19 cellular contexts compared by ENCODE assay signal in genomic region chr9:125617087-125617486, GRCh38.
"Had no signal": no experiment of that assay in that cellular context is flagged by ENCODE, and none has a peak within 500 bp of the region (broad histone marks: within the 10 kb centered on the region; RNA-seq: fewer than 3 reads in every experiment).

No MANE protein-coding gene starts in this region.

- H3K27me3 ChIP-seq: dorsolateral prefrontal cortex, stomach, testis, tibial artery had no signal

- DNase-seq: dorsolateral prefrontal cortex; effector CD4-positive, alpha-beta T cell; hypothalamus; immature natural killer cell; islet precursor cell; kidney glomerular epithelial cell; left colon; left ventricle myocardium superior; lower lobe of right lung; natural killer cell; stimulated activated CD4-positive, alpha-beta T cell treated with anti-CD3 and anti-CD28 coated beads, Interleukin-2, amount 100 ng/mL, for 24 hours; stimulated activated CD4-positive, alpha-beta T cell treated with anti-CD3 and anti-CD28 coated beads, Interleukin-4, amount 100 ng/mL, for 24 hours; stimulated activated naive CD4-positive, alpha-beta T cell treated with Interleukin-2 at 50 U/mL for 16 hours; stomach; testis; tibial artery had no signal

- ATAC-seq: left colon; left ventricle myocardium superior; lower lobe of right lung; natural killer cell; sciatic nerve; stimulated activated effector memory CD8-positive, alpha-beta T cell treated with anti-CD3 and anti-CD28 coated beads, Interleukin-12 subunit alpha, Interleukin-12 subunit beta, amount 100 ng/mL, for 72 hours had no signal

- H3K9me3 ChIP-seq: lower lobe of right lung, stomach, testis, tibial artery had no signal

- H3K27ac ChIP-seq: dorsolateral prefrontal cortex, lower lobe of right lung, parathyroid adenoma, stomach, testis, tibial artery had no signal

- H3K4me1 ChIP-seq: lower lobe of right lung, parathyroid adenoma, testis, tibial artery had no signal

- H3K36me3 ChIP-seq: lower lobe of right lung, stomach, tibial artery had no signal

- H3K4me3 ChIP-seq: dorsolateral prefrontal cortex, lower lobe of right lung, stomach, testis, tibial artery had no signal
